ENCODE assay signal across 1 cellular context in genomic region chr9:83964973-83965349, GRCh38.
TF ChIP-seq lines count a peak whose summit lies in the region.

No MANE protein-coding gene starts in this region.

TF ChIP-seq in K562, 482 proteins besides CTCF, POLR2A, EP300 and RAD21:
- TF ChIP-seq RAD51 (IDR thresholded peaks at IDR 0.05; ENCODE audit: borderline replicate concordance, low read depth) (no peak), IRF9 (tag; IDR thresholded peaks at IDR 0.05) (no peak), TCF7L2 (IDR thresholded peaks at IDR 0.05; ENCODE audit: low read depth, low read length) (no peak), FIP1L1 (IDR thresholded peaks at IDR 0.05; ENCODE audit: low read depth, low read length, poor library complexity, severe bottlenecking) (no peak), ELK1 (CRISPR knock-in tag; IDR thresholded peaks at IDR 0.05) (no peak), SNIP1 (IDR thresholded peaks at IDR 0.05; ENCODE audit: low read depth) (no peak), HDAC6 (IDR thresholded peaks at IDR 0.05; ENCODE audit: low read depth, low read length) (no peak), HBP1 (CRISPR knock-in tag; IDR thresholded peaks at IDR 0.05) (no peak), MTA1 (IDR thresholded peaks at IDR 0.05; ENCODE audit: borderline replicate concordance) (no peak), TFAM (CRISPR knock-in tag; conservative IDR thresholded peaks at IDR 0.05) (no peak)
TF ChIP-seq in K562: peak in this region for 0.
